ENCODE assay signal across 14 cellular contexts in the genomic region with DNA sequence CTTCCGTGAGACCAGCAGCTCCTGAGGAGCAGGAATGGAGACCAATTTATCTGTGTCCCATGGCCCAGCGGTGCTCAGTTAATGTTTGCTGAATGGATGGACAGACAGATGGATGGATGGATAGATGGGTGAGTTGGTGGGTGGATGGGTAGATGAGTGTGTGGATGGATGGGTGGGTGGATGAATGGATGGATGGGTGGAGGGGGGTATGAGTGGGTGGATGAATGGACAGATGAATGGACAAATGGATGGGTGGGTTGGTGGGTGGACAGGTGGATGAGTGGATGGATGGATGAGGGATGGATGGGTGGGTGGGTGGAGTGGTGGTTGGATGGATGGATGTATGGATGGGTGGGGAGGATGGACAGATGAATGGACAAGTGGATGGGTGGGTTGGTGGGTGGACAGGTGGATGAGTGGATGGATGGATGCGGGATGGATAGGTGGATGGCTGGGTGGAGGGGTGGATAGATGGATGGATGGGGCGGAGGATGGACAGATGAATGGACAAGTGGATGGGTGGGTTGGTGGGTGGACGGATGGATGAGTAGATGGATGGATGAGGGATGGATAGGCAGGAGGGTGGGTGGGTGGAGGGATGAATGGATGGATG. TPM values are rescaled to one million over a fixed set of nuclear protein-coding genes. Genes with fewer than 3 reads are reported as not detected.
DNase-seq lines count a peak whose midpoint lies in the region; ATAC-seq and TF ChIP-seq lines count a peak whose summit lies in the region.
"Had no signal": no experiment of that assay in that cellular context is flagged by ENCODE, and none has a peak within 500 bp of the region (broad histone marks: within the 10 kb centered on the region; RNA-seq: fewer than 3 reads in every experiment).

No MANE protein-coding gene starts in this region.

- peaks cover 93% of the 10 kb centered on the region for H3K4me1 ChIP-seq in left ventricle myocardium inferior
- H3K4me1 ChIP-seq in esophagus (ENCODE audit: control insufficient read depth in 2 of 2, insufficient read depth in 2 of 2, low read length in 1 of 2), result peaks cover 20 to 56% of the 10 kb centered on the region in 2 donors
- peaks cover 36% of the 10 kb centered on the region for H3K4me1 ChIP-seq in psoas muscle

- H3K4me3 ChIP-seq in left ventricle myocardium inferior (no peak overlapping the region), esophagus (ENCODE audit: low read depth in 1 of 2, low read length in 2 of 2) (peak overlapping the region in 1 of 2 donors; percentile 8), psoas muscle (no peak overlapping the region)
- H3K4me3 ChIP-seq: dorsolateral prefrontal cortex, transverse colon had no signal

- TF ChIP-seq CTCF in left ventricle myocardium inferior (IDR thresholded peaks at IDR 0.05; ENCODE audit: borderline replicate concordance) (no peak), psoas muscle (IDR thresholded peaks at IDR 0.05) (no peak)

- no peaks in the 10 kb centered on the region for H3K27me3 ChIP-seq in left ventricle myocardium inferior (ENCODE audit: low read depth)
- no peaks in the 10 kb centered on the region for H3K27me3 ChIP-seq in esophagus (ENCODE audit: control insufficient read depth in 1 of 2, insufficient read depth in 2 of 2, low read length in 2 of 2)
- H3K27me3 ChIP-seq in psoas muscle (ENCODE audit: insufficient read depth in 3 of 3, low read length in 2 of 3), result peaks cover 0 to 38% (median 2%) of the 10 kb centered on the region in 3 donors
- H3K27me3 ChIP-seq: transverse colon had no signal

- H3K27ac ChIP-seq in left ventricle myocardium inferior (replicated peaks) (peak overlapping the region; percentile 90), esophagus (ENCODE audit: low read depth in 2 of 2, low read length in 1 of 2) (peak overlapping the region; percentile 71 to 94), psoas muscle (peak overlapping the region; percentile 41)

- H3K9me3 ChIP-seq in left ventricle myocardium inferior (replicated peaks), result no peaks in the 10 kb centered on the region
- peaks cover 0 to 3% of the 10 kb centered on the region in 2 donors for H3K9me3 ChIP-seq in esophagus (ENCODE audit: control insufficient read depth in 2 of 2, insufficient read depth in 1 of 2, low read depth in 1 of 2, low read length in 1 of 2)
- no peaks in the 10 kb centered on the region for H3K9me3 ChIP-seq in psoas muscle
- H3K9me3 ChIP-seq: transverse colon had no signal

- DNase-seq in left ventricle myocardium inferior (no peak), Right ventricle myocardium inferior (ENCODE audit: missing footprints) (no peak), psoas muscle (no peak), OCI-M1 (lab: John Stamatoyannopoulos, UW) (no peak), GDM1 (lab: John Stamatoyannopoulos, UW) (no peak), activated gamma-delta T cell treated with Interleukin-2 at 50 U/mL for 16 hours (no peak)
- DNase-seq: amniotic stem cell, midbrain, NCI-H82, SHP77 treated with DMSO at 0.1 percent for 48 hours, transverse colon had no signal

- H3K36me3 ChIP-seq in left ventricle myocardium inferior (peaks cover 21% of the 10 kb centered on the region), esophagus (ENCODE audit: control insufficient read depth in 2 of 2, insufficient read depth in 2 of 2, low read length in 1 of 2) (peaks cover 3 to 55% of the 10 kb centered on the region in 2 donors), psoas muscle (ENCODE audit: insufficient read depth in 1 of 2, low read depth in 1 of 2) (peaks cover 0 to 7% of the 10 kb centered on the region in 2 donors)
- H3K36me3 ChIP-seq: transverse colon had no signal

- intact Hi-C loops in left ventricle myocardium inferior (cut with micrococcal nuclease) (no loop called here), Right ventricle myocardium inferior (cut with DNase I) (no loop called here), psoas muscle (cut with DNase I) (loop anchor here in 1 of 2 donors (5.0 kb wide), 1 partner anchor 40 kb away; no protein-coding TSS in a partner anchor)

- no peak for ATAC-seq in Right ventricle myocardium inferior
- ATAC-seq in psoas muscle, result no peak
- ATAC-seq in GM18868 (IDR thresholded peaks at IDR 0.05; ENCODE audit: unreplicated experiment), result no peak

- WGBS in esophagus, 2 donors, result 82 to 90% methylated on average over 5 of the region's 5 CpGs
- WGBS in psoas muscle, 3 donors, result 90 to 95% (median 91%) methylated on average over 5 of the region's 5 CpGs

RNA-seq across cellular contexts. Expression of a gene that starts 13.4 kb away (rescaled TPM):
- total RNA-seq in left ventricle myocardium inferior, result 9.6 TPM
- total RNA-seq in Right ventricle myocardium inferior, result 7.3 TPM
- 100 to 1,000 TPM; 111 to 133 TPM for polyA plus RNA-seq in esophagus
- 1 to 10 TPM; 3.0 to 7.0 (median 3.5) TPM for total RNA-seq in psoas muscle
- 1 to 10 TPM; 1.3 to 8.0 (median 1.5) TPM for polyA plus RNA-seq in psoas muscle
